Comparison of ENCODE assay signal across 8 cellular contexts in the genomic region with DNA sequence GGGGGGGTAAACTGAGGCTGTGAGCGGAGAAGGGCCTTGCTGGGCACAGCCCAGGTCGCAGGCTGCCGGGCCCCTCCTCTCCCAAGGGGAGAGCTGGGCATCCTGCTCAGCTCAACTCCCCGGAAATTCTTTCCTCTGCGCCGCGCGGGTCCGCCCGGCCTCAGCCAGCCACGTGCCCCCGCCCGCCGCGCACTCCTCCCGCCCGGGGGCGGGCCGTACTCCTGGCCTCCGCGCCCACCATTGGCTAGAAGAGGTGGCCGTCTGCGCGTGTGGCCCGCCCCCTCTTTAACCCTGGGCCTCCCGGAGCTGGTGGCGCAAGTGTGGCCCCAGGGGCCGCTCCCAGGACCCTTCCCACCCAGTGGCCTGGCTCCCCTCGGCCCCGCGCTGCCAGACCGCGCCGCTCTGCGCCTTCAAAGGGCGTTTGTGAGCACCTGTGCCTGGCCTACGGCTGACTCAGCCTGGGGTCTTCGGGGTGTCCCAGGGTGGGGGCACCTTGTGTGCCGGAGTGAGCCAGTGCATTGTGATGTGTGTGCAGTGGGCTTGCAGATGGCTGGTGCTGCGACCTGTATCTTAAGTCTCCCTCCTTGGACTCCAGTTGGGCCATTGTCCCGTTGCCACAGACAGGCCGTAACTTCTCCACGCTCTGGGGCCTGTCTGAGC. TPM values are rescaled to one million over a fixed set of nuclear protein-coding genes. Genes with fewer than 3 reads are reported as not detected.
DNase-seq lines count a peak whose midpoint lies in the region; ATAC-seq and TF ChIP-seq lines count a peak whose summit lies in the region.

No MANE protein-coding gene starts in this region.

- 30 to 31% methylated on average over 5 to 7 of the region's 43 CpGs for WGBS in esophagus squamous epithelium, 2 donors

- no peak for ATAC-seq in HG03108 (IDR thresholded peaks at IDR 0.05; ENCODE audit: unreplicated experiment)

- intact Hi-C loops in activated CD4-positive, alpha-beta memory T cell treated with anti-CD3 and anti-CD28 coated beads for 36 hours (cut with micrococcal nuclease): no loop called here
- intact Hi-C loops in esophagus squamous epithelium (cut with DNase I): no loop called here

- DNase-seq in activated naive CD4-positive, alpha-beta T cell treated with Interleukin-2 at 50 U/mL for 16 hours: peak; percentile 47
- DNase-seq in activated naive CD4-positive, alpha-beta T cell (lab: John Stamatoyannopoulos, UW): no peak
- peak; percentile 57 for DNase-seq in activated CD4-positive, alpha-beta memory T cell treated with anti-CD3 and anti-CD28 coated beads for 36 hours
- DNase-seq in esophagus squamous epithelium (lab: John Stamatoyannopoulos, UW): no peak
- DNase-seq in superior temporal gyrus (ENCODE audit: extremely low spot score): peak; percentile 16
- DNase-seq in NCI-H2171 treated with DMSO at 0.1 percent for 48 hours (lab: John Stamatoyannopoulos, UW): no peak

- no peaks in the 10 kb centered on the region for H3K36me3 Mint-ChIP-seq in activated CD4-positive, alpha-beta memory T cell treated with anti-CD3 and anti-CD28 coated beads for 36 hours

- H3K4me3 ChIP-seq in esophagus squamous epithelium (peak overlapping the region; percentile 25 to 67 (median 54)), muscle layer of duodenum (ENCODE audit: low read depth in 1 of 2, low read length in 2 of 2) (peak overlapping the region; percentile 77 to 93)

- H3K9me3 ChIP-seq in esophagus squamous epithelium: no peaks in the 10 kb centered on the region
- no peaks in the 10 kb centered on the region for H3K9me3 ChIP-seq in muscle layer of duodenum (ENCODE audit: control insufficient read depth in 1 of 2, low read length in 2 of 2)

- peak in 2 of 4 donors; percentile 58 to 74 for TF ChIP-seq POLR2A in esophagus squamous epithelium (IDR thresholded peaks at IDR 0.05)

- no peak overlapping the region for H3K4me3 Mint-ChIP-seq in activated CD4-positive, alpha-beta memory T cell treated with anti-CD3 and anti-CD28 coated beads for 36 hours

- no peak overlapping the region for H3K27ac Mint-ChIP-seq in activated CD4-positive, alpha-beta memory T cell treated with anti-CD3 and anti-CD28 coated beads for 36 hours

- H3K4me1 ChIP-seq in esophagus squamous epithelium: peaks cover 29 to 89% (median 57%) of the 10 kb centered on the region in 3 donors
- peaks cover 5 to 54% of the 10 kb centered on the region in 2 donors for H3K4me1 ChIP-seq in muscle layer of duodenum (ENCODE audit: control insufficient read depth in 1 of 2, insufficient read depth in 2 of 2, low read length in 2 of 2)

- no peak for TF ChIP-seq CTCF in esophagus squamous epithelium (IDR thresholded peaks at IDR 0.05)

- H3K27me3 ChIP-seq in esophagus squamous epithelium: peaks cover 0 to 63% (median 3%) of the 10 kb centered on the region in 4 donors
- H3K27me3 ChIP-seq in muscle layer of duodenum (ENCODE audit: low read depth, low read length): peaks cover 11% of the 10 kb centered on the region

- H3K9me3 Mint-ChIP-seq in activated CD4-positive, alpha-beta memory T cell treated with anti-CD3 and anti-CD28 coated beads for 36 hours: no peaks in the 10 kb centered on the region

- H3K4me1 Mint-ChIP-seq in activated CD4-positive, alpha-beta memory T cell treated with anti-CD3 and anti-CD28 coated beads for 36 hours (ENCODE audit: low read depth): no peaks in the 10 kb centered on the region

- peaks cover 0 to under 1% (median 0%) of the 10 kb centered on the region in 3 donors for H3K36me3 ChIP-seq in esophagus squamous epithelium
- peaks cover 0 to 16% of the 10 kb centered on the region in 2 donors for H3K36me3 ChIP-seq in muscle layer of duodenum (ENCODE audit: control insufficient read depth in 1 of 2, insufficient read depth in 2 of 2, low read length in 2 of 2)

- POLR2A ChIA-PET in activated CD4-positive, alpha-beta memory T cell treated with anti-CD3 and anti-CD28 coated beads for 36 hours (lab: Charles Lee): interaction anchor here (1.5 kb wide), 1 partner anchor 38 kb away, joined by 3 read pairs; no protein-coding TSS in a partner anchor

- CTCF ChIA-PET in activated CD4-positive, alpha-beta memory T cell treated with anti-CD3 and anti-CD28 coated beads for 36 hours (lab: Charles Lee): no interaction called here

- peaks cover 20% of the 10 kb centered on the region for H3K27me3 Mint-ChIP-seq in activated CD4-positive, alpha-beta memory T cell treated with anti-CD3 and anti-CD28 coated beads for 36 hours

- H3K27ac ChIP-seq in esophagus squamous epithelium (peak overlapping the region; percentile 75 to 93 (median 91)), muscle layer of duodenum (ENCODE audit: low read length) (peak overlapping the region; percentile 90)

RNA-seq across cellular contexts. Expression of a gene that starts 2.0 kb away (rescaled TPM):
- total RNA-seq in activated CD4-positive, alpha-beta memory T cell treated with anti-CD3 and anti-CD28 coated beads for 36 hours: not detected
- 10 to 100 TPM in 1 of 4 donors, 1 to 10 TPM in 3; 1.3 to 14.3 (median 6.1) TPM for total RNA-seq in esophagus squamous epithelium

RNA-seq across cellular contexts. Expression of a gene that starts 30.3 kb away (rescaled TPM):
- total RNA-seq in activated CD4-positive, alpha-beta memory T cell treated with anti-CD3 and anti-CD28 coated beads for 36 hours: not detected
- not detected for total RNA-seq in esophagus squamous epithelium

RNA-seq across cellular contexts. Expression of a gene that starts 37.6 kb away (rescaled TPM):
- total RNA-seq in activated CD4-positive, alpha-beta memory T cell treated with anti-CD3 and anti-CD28 coated beads for 36 hours: 10 to 100 TPM; 12.0 to 12.8 TPM
- 10 to 100 TPM in 2 of 4 donors, 1 to 10 TPM in 2; 7.9 to 12.0 (median 9.1) TPM for total RNA-seq in esophagus squamous epithelium

Comparison
In these comparisons a context has a peak if more than half of its experiments do, and no peak if none do; other contexts are left out.
1. DNase-seq: peak in activated naive CD4-positive, alpha-beta T cell treated with Interleukin-2 at 50 U/mL for 16 hours (single experiment), activated CD4-positive, alpha-beta memory T cell treated with anti-CD3 and anti-CD28 coated beads for 36 hours (single experiment) and superior temporal gyrus (single experiment); none in activated naive CD4-positive, alpha-beta T cell (0 of 4), esophagus squamous epithelium (single experiment) and NCI-H2171 treated with DMSO at 0.1 percent for 48 hours (single experiment).